8 cellular contexts compared by ENCODE assay signal in the genomic region with DNA sequence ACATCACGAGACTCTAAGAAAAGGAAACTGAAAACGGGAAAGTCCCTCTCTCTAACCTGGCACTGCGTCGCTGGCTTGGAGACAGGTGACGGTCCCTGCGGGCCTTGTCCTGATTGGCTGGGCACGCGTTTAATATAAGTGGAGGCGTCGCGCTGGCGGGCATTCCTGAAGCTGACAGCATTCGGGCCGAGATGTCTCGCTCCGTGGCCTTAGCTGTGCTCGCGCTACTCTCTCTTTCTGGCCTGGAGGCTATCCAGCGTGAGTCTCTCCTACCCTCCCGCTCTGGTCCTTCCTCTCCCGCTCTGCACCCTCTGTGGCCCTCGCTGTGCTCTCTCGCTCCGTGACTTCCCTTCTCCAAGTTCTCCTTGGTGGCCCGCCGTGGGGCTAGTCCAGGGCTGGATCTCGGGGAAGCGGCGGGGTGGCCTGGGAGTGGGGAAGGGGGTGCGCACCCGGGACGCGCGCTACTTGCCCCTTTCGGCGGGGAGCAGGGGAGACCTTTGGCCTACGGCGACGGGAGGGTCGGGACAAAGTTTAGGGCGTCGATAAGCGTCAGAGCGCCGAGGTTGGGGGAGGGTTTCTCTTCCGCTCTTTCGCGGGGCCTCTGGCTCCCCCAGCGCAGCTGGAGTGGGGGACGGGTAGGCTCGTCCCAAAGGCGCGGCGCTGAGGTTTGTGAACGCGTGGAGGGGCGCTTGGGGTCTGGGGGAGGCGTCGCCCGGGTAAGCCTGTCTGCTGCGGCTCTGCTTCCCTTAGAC. TPM values are rescaled to one million over a fixed set of nuclear protein-coding genes. Genes with fewer than 3 reads are reported as not detected.
A peak's percentile ranks its signal among the peaks of the same experiment; 100 is the strongest.
DNase-seq lines count a peak whose midpoint lies in the region; ATAC-seq and TF ChIP-seq lines count a peak whose summit lies in the region.

Gene B2M, plus strand, starts transcription at position 162 of the 752 bp plus-strand sequence. Its CDS starts 30 bp downstream, at position 192.

- peaks cover 7 to 8% of the 10 kb centered on the region in 2 donors for H3K36me3 ChIP-seq in esophagus (ENCODE audit: control insufficient read depth in 2 of 2, insufficient read depth in 2 of 2, low read length in 1 of 2)
- H3K36me3 ChIP-seq in muscle layer of colon (ENCODE audit: insufficient read depth, low read length), result peaks cover 16% of the 10 kb centered on the region

- H3K27me3 ChIP-seq in esophagus (ENCODE audit: control insufficient read depth in 1 of 2, insufficient read depth in 2 of 2, low read length in 2 of 2) (no peaks in the 10 kb centered on the region), muscle layer of colon (ENCODE audit: control insufficient read depth in 1 of 2, insufficient read depth in 2 of 2, low read length in 2 of 2) (no peaks in the 10 kb centered on the region)

- DNase-seq in DMS153 treated with DMSO at 0.1 percent for 48 hours (lab: John Stamatoyannopoulos, UW; ENCODE audit: unreplicated experiment) (peak; percentile 47), KBM-7 (peak; percentile 98)
- peak; percentile 98 for DNase-seq in activated T-cell treated with anti-CD3 and anti-CD28 coated beads, Interleukin-2, amount 50 U/mL, for 24 hours
- DNase-seq in stimulated activated CD8-positive, alpha-beta memory T cell treated with anti-CD3 and anti-CD28 coated beads, Interleukin-7, amount 100 ng/mL, for 24 hours (ENCODE audit: low read depth), result peak; percentile 83

- H3K4me3 Mint-ChIP-seq in activated T-cell treated with anti-CD3 and anti-CD28 coated beads, Interleukin-2, amount 50 U/mL, for 24 hours, result peak within 1 kb of the TSS; percentile 99

- H3K27ac Mint-ChIP-seq in activated T-cell treated with anti-CD3 and anti-CD28 coated beads, Interleukin-2, amount 50 U/mL, for 24 hours, result peak within 1 kb of the TSS; percentile 100

- no peaks in the 10 kb centered on the region for H3K27me3 Mint-ChIP-seq in activated T-cell treated with anti-CD3 and anti-CD28 coated beads, Interleukin-2, amount 50 U/mL, for 24 hours

- no peaks in the 10 kb centered on the region for H3K9me3 Mint-ChIP-seq in activated T-cell treated with anti-CD3 and anti-CD28 coated beads, Interleukin-2, amount 50 U/mL, for 24 hours

- WGBS in esophagus, 2 donors, result 0% methylated on average over 59 to 61 of the region's 61 CpGs

- peak within 1 kb of the TSS; percentile 98 to 99 for H3K4me3 ChIP-seq in esophagus (ENCODE audit: low read depth in 1 of 2, low read length in 2 of 2)
- peak within 1 kb of the TSS; percentile 89 to 98 for H3K4me3 ChIP-seq in muscle layer of colon (ENCODE audit: low read depth in 1 of 2, low read length in 2 of 2)

- H3K9me3 ChIP-seq in esophagus (ENCODE audit: control insufficient read depth in 2 of 2, insufficient read depth in 1 of 2, low read depth in 1 of 2, low read length in 1 of 2) (no peaks in the 10 kb centered on the region), muscle layer of colon (ENCODE audit: low read length) (no peaks in the 10 kb centered on the region)

- in situ Hi-C loops in KBM-7 (cut with MboI; ENCODE audit: low pct_unique_long_range_greater_than_20kb, low sequenced_read_pairs), result no loop called here

- H3K27ac ChIP-seq in esophagus (ENCODE audit: low read depth in 2 of 2, low read length in 1 of 2), result peak within 1 kb of the TSS; percentile 99 to 100
- H3K27ac ChIP-seq in muscle layer of colon (ENCODE audit: low read depth, low read length), result peak within 1 kb of the TSS; percentile 100

- H3K36me3 Mint-ChIP-seq in activated T-cell treated with anti-CD3 and anti-CD28 coated beads, Interleukin-2, amount 50 U/mL, for 24 hours (ENCODE audit: low read depth), result peaks cover 85% of the 10 kb centered on the region

- peak within 1 kb of the TSS; percentile 92 for H3K9ac ChIP-seq in muscle layer of colon (ENCODE audit: low read length)

- peaks cover 41% of the 10 kb centered on the region for H3K4me1 Mint-ChIP-seq in activated T-cell treated with anti-CD3 and anti-CD28 coated beads, Interleukin-2, amount 50 U/mL, for 24 hours (ENCODE audit: low read depth)

- H3K4me1 ChIP-seq in esophagus (ENCODE audit: control insufficient read depth in 2 of 2, insufficient read depth in 2 of 2, low read length in 1 of 2), result peaks cover 0 to 5% of the 10 kb centered on the region in 2 donors
- peaks cover 20% of the 10 kb centered on the region for H3K4me1 ChIP-seq in muscle layer of colon (ENCODE audit: insufficient read depth, low read length)

- peak; percentile 78 for ATAC-seq in GM21717 (IDR thresholded peaks at IDR 0.05; ENCODE audit: unreplicated experiment)

TF ChIP-seq in PFSK-1, 5 proteins besides CTCF, POLR2A, EP300 and RAD21:
- TF ChIP-seq SIN3A (IDR thresholded peaks at IDR 0.05; ENCODE audit: borderline replicate concordance, insufficient read depth, low read length) (no peak), POLR2AphosphoS5 (IDR thresholded peaks at IDR 0.05; ENCODE audit: low read depth, low read length) (peak; percentile 99), FOXP2 (optimal IDR thresholded peaks at IDR 0.05; ENCODE audit: borderline replicate concordance, extremely low read depth, extremely low read length, insufficient read depth) (peak; percentile 56), TAF1 (IDR thresholded peaks at IDR 0.05; ENCODE audit: borderline replicate concordance, insufficient read depth, low read length) (peak; percentile 94)
- TF ChIP-seq, protein P1, sequence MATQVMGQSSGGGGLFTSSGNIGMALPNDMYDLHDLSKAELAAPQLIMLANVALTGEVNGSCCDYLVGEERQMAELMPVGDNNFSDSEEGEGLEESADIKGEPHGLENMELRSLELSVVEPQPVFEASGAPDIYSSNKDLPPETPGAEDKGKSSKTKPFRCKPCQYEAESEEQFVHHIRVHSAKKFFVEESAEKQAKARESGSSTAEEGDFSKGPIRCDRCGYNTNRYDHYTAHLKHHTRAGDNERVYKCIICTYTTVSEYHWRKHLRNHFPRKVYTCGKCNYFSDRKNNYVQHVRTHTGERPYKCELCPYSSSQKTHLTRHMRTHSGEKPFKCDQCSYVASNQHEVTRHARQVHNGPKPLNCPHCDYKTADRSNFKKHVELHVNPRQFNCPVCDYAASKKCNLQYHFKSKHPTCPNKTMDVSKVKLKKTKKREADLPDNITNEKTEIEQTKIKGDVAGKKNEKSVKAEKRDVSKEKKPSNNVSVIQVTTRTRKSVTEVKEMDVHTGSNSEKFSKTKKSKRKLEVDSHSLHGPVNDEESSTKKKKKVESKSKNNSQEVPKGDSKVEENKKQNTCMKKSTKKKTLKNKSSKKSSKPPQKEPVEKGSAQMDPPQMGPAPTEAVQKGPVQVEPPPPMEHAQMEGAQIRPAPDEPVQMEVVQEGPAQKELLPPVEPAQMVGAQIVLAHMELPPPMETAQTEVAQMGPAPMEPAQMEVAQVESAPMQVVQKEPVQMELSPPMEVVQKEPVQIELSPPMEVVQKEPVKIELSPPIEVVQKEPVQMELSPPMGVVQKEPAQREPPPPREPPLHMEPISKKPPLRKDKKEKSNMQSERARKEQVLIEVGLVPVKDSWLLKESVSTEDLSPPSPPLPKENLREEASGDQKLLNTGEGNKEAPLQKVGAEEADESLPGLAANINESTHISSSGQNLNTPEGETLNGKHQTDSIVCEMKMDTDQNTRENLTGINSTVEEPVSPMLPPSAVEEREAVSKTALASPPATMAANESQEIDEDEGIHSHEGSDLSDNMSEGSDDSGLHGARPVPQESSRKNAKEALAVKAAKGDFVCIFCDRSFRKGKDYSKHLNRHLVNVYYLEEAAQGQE (IDR thresholded peaks at IDR 0.05; ENCODE audit: insufficient read depth in 1 of 2, low read depth in 2 of 2, low read length in 2 of 2), result peak in 1 of 2 experiments; percentile 61; a peak in 3 of 4 replicates
TF ChIP-seq in PFSK-1: peak in this region for 4.

RNA-seq across cellular contexts. Expression of gene B2M, which starts in this region (rescaled TPM):
- polyA plus RNA-seq in PFSK-1 (2012; ENCODE audit: insufficient read length, low read depth), result 608 TPM
- 1,000 to 10,000 TPM in 1 of 2 donors, 100 to 1,000 TPM in 1; 499 to 1,202 TPM for polyA plus RNA-seq in esophagus

Comparison
In these comparisons a context has a peak if more than half of its experiments do, and no peak if none do; other contexts are left out.
1. Peak in every context shown above with its lines: DNase-seq, ATAC-seq, H3K4me3 ChIP-seq and H3K27ac ChIP-seq.
2. DNase-seq: peak in every context shown above with its lines; median percentile 98 in KBM-7; 98 in activated T-cell treated with anti-CD3 and anti-CD28 coated beads, Interleukin-2, amount 50 U/mL, for 24 hours; 83 in stimulated activated CD8-positive, alpha-beta memory T cell treated with anti-CD3 and anti-CD28 coated beads, Interleukin-7, amount 100 ng/mL, for 24 hours; 47 in DMS153 treated with DMSO at 0.1 percent for 48 hours.